Comparison of ENCODE assay signal across 19 cellular contexts in the genomic region with DNA sequence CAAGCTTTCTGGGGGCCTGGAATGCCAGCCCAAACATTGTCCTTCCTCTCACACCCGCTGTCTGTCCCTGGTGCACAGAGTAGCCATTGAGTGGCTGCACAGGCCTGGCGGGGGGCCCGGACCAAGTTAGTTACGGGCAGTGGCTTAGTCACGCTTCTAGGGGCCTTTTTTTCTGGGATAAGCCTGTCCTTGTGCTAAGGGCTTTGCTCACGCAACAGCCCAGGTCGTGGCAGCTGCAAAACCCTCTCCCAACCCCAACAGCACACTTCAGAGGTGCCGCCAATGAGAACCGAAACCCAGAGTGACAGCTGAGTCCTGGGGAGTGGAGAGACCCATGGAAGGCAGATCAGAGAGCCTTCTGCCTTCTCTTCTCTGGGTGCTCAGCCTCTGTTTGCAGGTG. TPM values are rescaled to one million over a fixed set of nuclear protein-coding genes. Genes with fewer than 3 reads are reported as not detected.
DNase-seq lines count a peak whose midpoint lies in the region; ATAC-seq and TF ChIP-seq lines count a peak whose summit lies in the region.
"Had no signal": no experiment of that assay in that cellular context is flagged by ENCODE, and none has a peak within 500 bp of the region (broad histone marks: within the 10 kb centered on the region; RNA-seq: fewer than 3 reads in every experiment).

No MANE protein-coding gene starts in this region.

- H3K27ac Mint-ChIP-seq in osteocyte (ENCODE audit: unreplicated experiment): no peak overlapping the region
- H3K27ac Mint-ChIP-seq: CD4-positive, CD25-positive, alpha-beta regulatory T cell had no signal

- H3K9me3 Mint-ChIP-seq in osteocyte (ENCODE audit: unreplicated experiment): no peaks in the 10 kb centered on the region
- H3K9me3 Mint-ChIP-seq: CD4-positive, CD25-positive, alpha-beta regulatory T cell; central memory CD8-positive, alpha-beta T cell had no signal

- no peaks in the 10 kb centered on the region for H3K36me3 Mint-ChIP-seq in osteocyte (ENCODE audit: unreplicated experiment)
- H3K36me3 Mint-ChIP-seq: CD4-positive, CD25-positive, alpha-beta regulatory T cell had no signal

- no peaks in the 10 kb centered on the region for H3K4me1 Mint-ChIP-seq in osteocyte (ENCODE audit: unreplicated experiment)
- H3K4me1 Mint-ChIP-seq: CD4-positive, CD25-positive, alpha-beta regulatory T cell; central memory CD8-positive, alpha-beta T cell had no signal

- no peak for TF ChIP-seq CTCF in osteocyte (IDR thresholded peaks at IDR 0.05)

- H3K27ac ChIP-seq in caudate nucleus (ENCODE audit: low read depth, low read length): peak overlapping the region; percentile 76
- H3K27ac ChIP-seq: A549, ovary, uterus had no signal

- no peaks in the 10 kb centered on the region for H3K27me3 Mint-ChIP-seq in osteocyte (ENCODE audit: unreplicated experiment)

- H3K4me3 Mint-ChIP-seq in osteocyte (ENCODE audit: unreplicated experiment): no peak overlapping the region
- H3K4me3 Mint-ChIP-seq: CD4-positive, CD25-positive, alpha-beta regulatory T cell; central memory CD8-positive, alpha-beta T cell had no signal

- peak; percentile 28 for DNase-seq in NOMO-1 treated with DMSO at 0.1 percent for 48 hours (lab: John Stamatoyannopoulos, UW; ENCODE audit: unreplicated experiment)
- no peak for DNase-seq in NOMO-1 treated with dmso at 0.1 percent for 144 hours (lab: John Stamatoyannopoulos, UW; ENCODE audit: unreplicated experiment)
- DNase-seq in caudate nucleus (lab: John Stamatoyannopoulos, UW): peak in 44 of 61 donors; percentile 13 to 71 (median 36)
- peak; percentile 91 for DNase-seq in myocyte (ENCODE audit: low read depth)
- no peak for DNase-seq in NCI-H526 (lab: John Stamatoyannopoulos, UW)
- DNase-seq in 8988T: no peak
- no peak for DNase-seq in osteocyte (ENCODE audit: extremely low spot score, unreplicated experiment)
- DNase-seq: activated CD4-positive, alpha-beta T cell treated with anti-CD3 and anti-CD28 coated beads for 48 hours; CD4-positive, CD25-positive, alpha-beta regulatory T cell; effector memory CD4-positive, alpha-beta T cell; GF-D8; left ventricle myocardium superior; NCI-H1436 treated with DMSO at 0.1 percent for 48 hours; ovary; stimulated activated CD4-positive, alpha-beta T cell treated with anti-CD3 and anti-CD28 coated beads, Interleukin-2, amount 100 ng/mL, for 48 hours; uterus had no signal

- no peak for ATAC-seq in HG03159 (IDR thresholded peaks at IDR 0.05; ENCODE audit: unreplicated experiment)
- ATAC-seq: A549, left ventricle myocardium superior had no signal

RNA-seq across cellular contexts. Expression of a gene that starts 9.0 kb away (rescaled TPM):
- total RNA-seq in myocyte (19.8 and 30.1 TPM in 2 replicates), osteocyte (3.8 and 3.9 TPM in 2 replicates)
- polyA plus RNA-seq in myocyte (2012): 3.6 TPM
- total RNA-seq: CD4-positive, CD25-positive, alpha-beta regulatory T cell had no signal
- polyA plus RNA-seq: CD4-positive, CD25-positive, alpha-beta regulatory T cell had no signal

Comparison
In these comparisons a context has a peak if more than half of its experiments do, and no peak if none do; other contexts are left out.
1. DNase-seq: peak in NOMO-1 treated with DMSO at 0.1 percent for 48 hours (single experiment), caudate nucleus (44 of 61) and myocyte (single experiment); none in NOMO-1 treated with dmso at 0.1 percent for 144 hours (single experiment), NCI-H526 (0 of 2), 8988T (single experiment) and osteocyte (single experiment).